In the genomic region with DNA sequence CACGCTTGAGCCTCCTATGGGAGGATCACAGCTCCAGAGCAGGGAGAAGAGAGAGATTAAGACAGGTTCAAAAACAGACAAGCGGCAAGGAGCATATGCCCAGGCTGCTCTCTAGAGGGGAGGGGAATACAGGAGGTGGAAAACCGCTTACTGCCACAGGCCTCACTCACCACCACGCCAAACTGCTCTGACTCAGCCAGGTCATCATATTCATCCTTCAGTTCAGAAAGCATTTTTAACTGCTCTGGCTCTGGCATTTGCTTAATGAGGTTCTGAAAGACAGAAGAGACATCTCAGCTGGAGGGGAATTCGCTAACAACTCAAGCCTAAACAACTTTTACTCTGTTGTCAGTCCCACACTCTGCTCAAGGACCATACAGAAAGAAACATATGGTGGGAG, we compare ENCODE assay signal across 9 cellular contexts.
DNase-seq lines count a peak whose midpoint lies in the region; ATAC-seq, FAIRE-seq and TF ChIP-seq lines count a peak whose summit lies in the region.
"Had no signal": no experiment of that assay in that cellular context is flagged by ENCODE, and none has a peak within 500 bp of the region (broad histone marks: within the 10 kb centered on the region; RNA-seq: fewer than 3 reads in every experiment).

No MANE protein-coding gene starts in this region.

- TF ChIP-seq CTCF in D721Med (IDR thresholded peaks at IDR 0.05; ENCODE audit: insufficient read depth, missing control alignments) = no peak

- ATAC-seq in GM19025 (IDR thresholded peaks at IDR 0.05; ENCODE audit: low read depth, unreplicated experiment) (peak; percentile 41), HG03460 (IDR thresholded peaks at IDR 0.05; ENCODE audit: unreplicated experiment) (peak; percentile 45), HG02970 (IDR thresholded peaks at IDR 0.05; ENCODE audit: low FRiP score, unreplicated experiment) (no peak)
- ATAC-seq in stimulated activated effector memory CD8-positive, alpha-beta T cell treated with anti-CD3 and anti-CD28 coated beads, Interleukin-12 subunit alpha, Interleukin-12 subunit beta, amount 100 ng/mL, for 72 hours = peak; percentile 52

- no peak overlapping the region for H3K4me3 Mint-ChIP-seq in stimulated activated effector memory CD8-positive, alpha-beta T cell treated with anti-CD3 and anti-CD28 coated beads, Interleukin-12 subunit alpha, Interleukin-12 subunit beta, amount 100 ng/mL, for 72 hours

- DNase-seq in fibroblast of peridontal ligament (ENCODE audit: extremely low read depth) = peak; percentile 76
- DNase-seq in stimulated activated effector memory CD8-positive, alpha-beta T cell treated with anti-CD3 and anti-CD28 coated beads, Interleukin-12 subunit alpha, Interleukin-12 subunit beta, amount 100 ng/mL, for 72 hours (ENCODE audit: low spot score in 2 of 2) = no peak
- DNase-seq in T-helper 9 cell = no peak
- DNase-seq in D721Med (ENCODE audit: insufficient read length, low spot score) = no peak
- no peak for DNase-seq in HPDE6-E6E7 (ENCODE audit: extremely low spot score)
- DNase-seq: dermis blood vessel endothelial cell had no signal

- peaks cover 22% of the 10 kb centered on the region for H3K4me1 Mint-ChIP-seq in stimulated activated effector memory CD8-positive, alpha-beta T cell treated with anti-CD3 and anti-CD28 coated beads, Interleukin-12 subunit alpha, Interleukin-12 subunit beta, amount 100 ng/mL, for 72 hours

- H3K9me3 Mint-ChIP-seq in stimulated activated effector memory CD8-positive, alpha-beta T cell treated with anti-CD3 and anti-CD28 coated beads, Interleukin-12 subunit alpha, Interleukin-12 subunit beta, amount 100 ng/mL, for 72 hours = no peaks in the 10 kb centered on the region

- H3K36me3 Mint-ChIP-seq in stimulated activated effector memory CD8-positive, alpha-beta T cell treated with anti-CD3 and anti-CD28 coated beads, Interleukin-12 subunit alpha, Interleukin-12 subunit beta, amount 100 ng/mL, for 72 hours = no peaks in the 10 kb centered on the region

- H3K27ac Mint-ChIP-seq in stimulated activated effector memory CD8-positive, alpha-beta T cell treated with anti-CD3 and anti-CD28 coated beads, Interleukin-12 subunit alpha, Interleukin-12 subunit beta, amount 100 ng/mL, for 72 hours = no peak overlapping the region

- FAIRE-seq in D721Med (lab: Jason Lieb, UNC) = no peak
